8 cellular contexts compared by ENCODE assay signal in the genomic region with DNA sequence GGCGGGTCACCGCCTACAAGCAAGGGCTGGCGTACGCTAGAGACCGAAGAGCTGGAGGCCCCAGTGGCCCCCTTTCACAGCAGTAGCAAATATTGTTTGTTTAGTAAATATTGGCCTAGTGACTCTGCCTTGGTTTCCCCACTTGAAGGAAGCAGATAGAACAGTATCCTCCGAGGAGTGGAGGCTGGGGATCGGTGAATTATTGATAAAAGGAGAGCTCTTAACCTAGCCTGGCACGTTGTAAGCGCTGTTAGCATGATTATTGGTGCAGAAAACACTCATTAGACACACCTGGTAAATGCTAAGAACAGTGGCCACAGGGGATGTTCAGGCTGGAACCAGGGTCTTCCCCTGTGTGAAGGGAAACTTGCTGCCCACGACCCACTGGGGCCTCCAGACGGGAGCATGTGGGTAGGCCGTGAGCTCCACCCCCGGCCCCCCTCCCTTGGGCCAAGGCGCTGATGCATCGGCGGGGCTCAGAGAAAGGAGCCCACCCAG. TPM values are rescaled to one million over a fixed set of nuclear protein-coding genes. Genes with fewer than 3 reads are reported as not detected.
DNase-seq lines count a peak whose midpoint lies in the region; ATAC-seq lines count a peak whose summit lies in the region.

No MANE protein-coding gene starts in this region.

- 0 to 1% (median 1%) methylated on average over 14 to 16 of the region's 16 CpGs for WGBS in adipose tissue, 3 donors

- peak; percentile 9 for ATAC-seq in GM18909 (IDR thresholded peaks at IDR 0.05; ENCODE audit: poor library complexity, unreplicated experiment)
- ATAC-seq in HG03108 (IDR thresholded peaks at IDR 0.05; ENCODE audit: unreplicated experiment), result peak; percentile 6

- H3K9me3 ChIP-seq in subcutaneous abdominal adipose tissue (ENCODE audit: control insufficient read depth in 5 of 5, low read length in 5 of 5), result no peaks in the 10 kb centered on the region

- H3K4me1 ChIP-seq in subcutaneous abdominal adipose tissue (ENCODE audit: control insufficient read depth in 5 of 5, insufficient read depth in 5 of 5, low read length in 5 of 5), result peaks cover 8 to 61% (median 45%) of the 10 kb centered on the region in 5 donors

- no peaks in the 10 kb centered on the region for H3K27me3 ChIP-seq in subcutaneous abdominal adipose tissue (ENCODE audit: control insufficient read depth in 5 of 5, insufficient read depth in 4 of 5, low read length in 5 of 5)

- peak overlapping the region; percentile 87 to 100 (median 97) for H3K4me3 ChIP-seq in subcutaneous abdominal adipose tissue (ENCODE audit: low read depth in 1 of 5, low read length in 5 of 5)

- H3K36me3 ChIP-seq in subcutaneous abdominal adipose tissue (ENCODE audit: control insufficient read depth in 5 of 5, insufficient read depth in 5 of 5, low read length in 5 of 5), result no peaks in the 10 kb centered on the region

- H3K27ac ChIP-seq in adipose tissue (ENCODE audit: low read depth, low read length) (peak overlapping the region; percentile 30), subcutaneous abdominal adipose tissue (ENCODE audit: low read depth, low read length) (peak overlapping the region; percentile 97)

- peak overlapping the region; percentile 95 to 99 (median 97) for H3K9ac ChIP-seq in subcutaneous abdominal adipose tissue (ENCODE audit: low read length in 5 of 5)

- DNase-seq in inferior parietal cortex (ENCODE audit: extremely low spot score) (peak; percentile 50), NCI-H69 (lab: John Stamatoyannopoulos, UW) (no peak), retina (no peak)
- DNase-seq in activated CD4-positive, alpha-beta T cell treated with anti-CD3 and anti-CD28 coated beads, Interleukin-2, amount 50 U/mL, for 1 hour, result no peak

RNA-seq across cellular contexts. Expression of gene IER2, which starts 2.2 kb away (rescaled TPM):
- polyA plus RNA-seq in adipose tissue, result 100 to 1,000 TPM in 2 of 3 donors, 10 to 100 TPM in 1; 65.5 to 532 (median 190) TPM

RNA-seq across cellular contexts. Expression of gene STX10, which starts 2.2 kb away (rescaled TPM):
- 10 to 100 TPM; 34.5 to 69.2 (median 63.1) TPM for polyA plus RNA-seq in adipose tissue

RNA-seq across cellular contexts. Expression of gene NACC1, which starts 34.3 kb away (rescaled TPM):
- polyA plus RNA-seq in adipose tissue, result 10 to 100 TPM in 2 of 3 donors, 1 to 10 TPM in 1; 7.9 to 21.0 (median 16.1) TPM

RNA-seq across cellular contexts. Expression of gene TRMT1, which starts 35.9 kb away (rescaled TPM):
- 10 to 100 TPM; 25.0 to 38.9 (median 36.7) TPM for polyA plus RNA-seq in adipose tissue

RNA-seq across cellular contexts. Expression of gene LYL1, which starts 49.7 kb away (rescaled TPM):
- 10 to 100 TPM in 1 of 3 donors, 1 to 10 TPM in 2; 1.9 to 10.3 (median 7.9) TPM for polyA plus RNA-seq in adipose tissue
